In genomic region chr20:10578607-10579006, GRCh38 we compare ENCODE assay signal across 9 cellular contexts.
DNase-seq lines count a peak whose midpoint lies in the region; TF ChIP-seq lines count a peak whose summit lies in the region.
"Had no signal": no experiment of that assay in that cellular context is flagged by ENCODE, and none has a peak within 500 bp of the region (broad histone marks: within the 10 kb centered on the region; RNA-seq: fewer than 3 reads in every experiment).

No MANE protein-coding gene starts in this region.

- H3K4me3 Mint-ChIP-seq in MCF 10A (ENCODE audit: unreplicated experiment) (no peak overlapping the region), chondrocyte (ENCODE audit: unreplicated experiment) (no peak overlapping the region)
- H3K4me3 Mint-ChIP-seq: dendritic cell treated with granulocyte-macrophage colony-stimulating factor and Interleukin-4, amounts not matched to agents 40 ng/mL and 50 ng/mL, for 4 days had no signal

- H3K36me3 ChIP-seq in breast epithelium (no peaks in the 10 kb centered on the region), thyroid gland (no peaks in the 10 kb centered on the region)

- H3K4me3 ChIP-seq in breast epithelium (no peak overlapping the region), thyroid gland (replicated peaks in 1 of 3) (no peak overlapping the region)

- BruUV-seq in MCF 10A (replicated peaks; lab: Mats Ljungman, UMichigan) = no TSS peak

- 76 to 82% methylated on average over 2 of the region's 2 CpGs for WGBS in thyroid gland, 2 donors

- H3K27ac ChIP-seq in breast epithelium = no peak overlapping the region
- H3K27ac ChIP-seq in thyroid gland = no peak overlapping the region

- TF ChIP-seq CTCF in MCF 10A (IDR thresholded peaks at IDR 0.05; ENCODE audit: unreplicated experiment) (no peak), breast epithelium (IDR thresholded peaks at IDR 0.05) (no peak), chondrocyte (IDR thresholded peaks at IDR 0.05) (no peak), thyroid gland (IDR thresholded peaks at IDR 0.05) (no peak)

- H3K9me3 ChIP-seq in breast epithelium (no peaks in the 10 kb centered on the region), thyroid gland (no peaks in the 10 kb centered on the region)

- CTCF ChIA-PET in MCF 10A (lab: Yijun Ruan, JAX) = interaction anchor here (0.6 to 2.5 kb wide), 10 partner anchors 15 to 771 kb away, joined by 3 to 12 read pairs (median 3); no protein-coding TSS in a partner anchor

- TF ChIP-seq POLR2A in breast epithelium (IDR thresholded peaks at IDR 0.05) (no peak), thyroid gland (IDR thresholded peaks at IDR 0.05) (no peak)

- POLR2A ChIA-PET in MCF 10A (lab: Yijun Ruan, JAX) = interaction anchor here (1.1 to 4.9 kb wide), 13 partner anchors 13 to 144 kb away, joined by 3 to 39 read pairs (median 5); partner anchors contain the start of genes MKKS and SLX4IP

- H3K36me3 Mint-ChIP-seq in MCF 10A (ENCODE audit: insufficient read depth, unreplicated experiment) = no peaks in the 10 kb centered on the region
- no peaks in the 10 kb centered on the region for H3K36me3 Mint-ChIP-seq in chondrocyte (ENCODE audit: low read depth)

- H3K9me3 Mint-ChIP-seq in MCF 10A (ENCODE audit: unreplicated experiment) (no peaks in the 10 kb centered on the region), chondrocyte (ENCODE audit: low read depth) (no peaks in the 10 kb centered on the region)
- H3K9me3 Mint-ChIP-seq: dendritic cell treated with granulocyte-macrophage colony-stimulating factor and Interleukin-4, amounts not matched to agents 40 ng/mL and 50 ng/mL, for 4 days had no signal

- H3K27me3 Mint-ChIP-seq in MCF 10A (ENCODE audit: insufficient read depth, unreplicated experiment) (no peaks in the 10 kb centered on the region), chondrocyte (ENCODE audit: low read depth) (no peaks in the 10 kb centered on the region)
- H3K27me3 Mint-ChIP-seq: dendritic cell treated with granulocyte-macrophage colony-stimulating factor and Interleukin-4, amounts not matched to agents 40 ng/mL and 50 ng/mL, for 4 days had no signal

- no peaks in the 10 kb centered on the region for H3K4me1 ChIP-seq in breast epithelium
- H3K4me1 ChIP-seq in thyroid gland = peaks cover 3 to 13% of the 10 kb centered on the region in 2 donors

- peaks cover 32% of the 10 kb centered on the region for H3K4me1 Mint-ChIP-seq in MCF 10A (ENCODE audit: insufficient read depth, unreplicated experiment)
- peaks cover 84% of the 10 kb centered on the region for H3K4me1 Mint-ChIP-seq in chondrocyte (ENCODE audit: low read depth)

- DNase-seq in MCF 10A (ENCODE audit: unreplicated experiment) (peak; percentile 54), breast epithelium (ENCODE audit: low spot score in 2 of 2) (no peak), NCI-H146 (lab: John Stamatoyannopoulos, UW) (peak; percentile 25), chondrocyte (ENCODE audit: low spot score) (no peak), thyroid gland (no peak), foreskin melanocyte (no peak)
- no peak for DNase-seq in stimulated activated CD4-positive, alpha-beta T cell treated with anti-CD3 and anti-CD28 coated beads, Interleukin-4, amount 100 ng/mL, for 1 hour
- DNase-seq in stimulated activated naive CD4-positive, alpha-beta T cell (lab: John Stamatoyannopoulos, UW) = no peak

- peak overlapping the region; percentile 71 for H3K27ac Mint-ChIP-seq in MCF 10A (ENCODE audit: low read depth, unreplicated experiment)
- peak overlapping the region; percentile 43 for H3K27ac Mint-ChIP-seq in chondrocyte (ENCODE audit: unreplicated experiment)
- H3K27ac Mint-ChIP-seq: dendritic cell treated with granulocyte-macrophage colony-stimulating factor and Interleukin-4, amounts not matched to agents 40 ng/mL and 50 ng/mL, for 4 days had no signal

- intact Hi-C loops in MCF 10A (cut with micrococcal nuclease) (no loop called here), breast epithelium (cut with DNase I; ENCODE audit: low total_unique reads) (no loop called here), thyroid gland (cut with DNase I) (no loop called here)

- no peaks in the 10 kb centered on the region for H3K27me3 ChIP-seq in breast epithelium
- no peaks in the 10 kb centered on the region for H3K27me3 ChIP-seq in thyroid gland

Comparison
In these comparisons a context has a peak if more than half of its experiments do, and no peak if none do; other contexts are left out.
1. DNase-seq: peak in MCF 10A (single experiment) and NCI-H146 (single experiment); none in breast epithelium (0 of 2), chondrocyte (single experiment), thyroid gland (0 of 2), stimulated activated CD4-positive, alpha-beta T cell treated with anti-CD3 and anti-CD28 coated beads, Interleukin-4, amount 100 ng/mL, for 1 hour (single experiment), stimulated activated naive CD4-positive, alpha-beta T cell (0 of 6) and foreskin melanocyte (single experiment).